Comparison of ENCODE assay signal across 24 cellular contexts in genomic region chr4:102860928-102861327, GRCh38.
"Had no signal": no experiment of that assay in that cellular context is flagged by ENCODE, and none has a peak within 500 bp of the region (broad histone marks: within the 10 kb centered on the region; RNA-seq: fewer than 3 reads in every experiment).

No MANE protein-coding gene starts in this region.

- H3K27ac ChIP-seq: lower lobe of right lung, ovary, sigmoid colon, tibial nerve, vagina had no signal

- DNase-seq: head of caudate nucleus; hypothalamus; immature natural killer cell; kidney; left colon; lower lobe of right lung; mammary epithelial cell; mesendoderm; naive thymus-derived CD4-positive, alpha-beta T cell; ovary; right cardiac atrium; sigmoid colon; small intestine; spleen; stimulated activated CD4-positive, alpha-beta T cell treated with anti-CD3 and anti-CD28 coated beads, Interleukin-2, amount 100 ng/mL, for 48 hours; stimulated activated CD4-positive, alpha-beta T cell treated with anti-CD3 and anti-CD28 coated beads, Interleukin-4, amount 100 ng/mL, for 4 hours; stimulated activated CD8-positive, alpha-beta memory T cell treated with anti-CD3 and anti-CD28 coated beads, Interleukin-4, amount 100 ng/mL, for 48 hours; stimulated activated naive CD4-positive, alpha-beta T cell treated with Interleukin-2 at 50 U/mL for 16 hours; stimulated activated naive CD8-positive, alpha-beta T cell treated with anti-CD3 and anti-CD28 coated beads, Interleukin-15, amount 100 ng/mL, for 72 hours; substantia nigra had no signal

- H3K4me3 ChIP-seq: lower lobe of right lung, ovary, sigmoid colon, spleen, tibial nerve, vagina had no signal

- ATAC-seq: left colon; lower lobe of right lung; naive thymus-derived CD4-positive, alpha-beta T cell; natural killer cell treated with Interleukin-12 subunit alpha and Interleukin-12 subunit beta and Interleukin-15 and Interleukin-18, amount 100 ng/mL, for 72 hours; stimulated activated memory B cell treated with anti-CD40 and anti-IgM and Interleukin-4, amounts not matched to agents 10 μg/mL and 1 μg/mL and 100 μg/mL, for 72 hours; stimulated activated naive CD8-positive, alpha-beta T cell treated with anti-CD3 and anti-CD28 coated beads, Interleukin-15, amount 100 ng/mL, for 72 hours had no signal

- H3K4me1 ChIP-seq: lower lobe of right lung, sigmoid colon, tibial nerve, vagina had no signal

- H3K9me3 ChIP-seq: ovary had no signal

- H3K36me3 ChIP-seq: lower lobe of right lung, ovary, sigmoid colon, vagina had no signal

- H3K27me3 ChIP-seq: ovary, sigmoid colon, spleen, tibial nerve, vagina had no signal
